ENCODE assay signal across 12 cellular contexts in genomic region chr4:154720123-154720522, GRCh38.
A peak's percentile ranks its signal among the peaks of the same experiment; 100 is the strongest.
DNase-seq lines count a peak whose midpoint lies in the region; ATAC-seq, FAIRE-seq and TF ChIP-seq lines count a peak whose summit lies in the region.
"Had no signal": no experiment of that assay in that cellular context is flagged by ENCODE, and none has a peak within 500 bp of the region (broad histone marks: within the 10 kb centered on the region; RNA-seq: fewer than 3 reads in every experiment).

No MANE protein-coding gene starts in this region.

- peak; percentile 51 for ATAC-seq in GM19043 (IDR thresholded peaks at IDR 0.05; ENCODE audit: low read depth, unreplicated experiment)
- peak; percentile 70 for ATAC-seq in HG02970 (IDR thresholded peaks at IDR 0.05; ENCODE audit: low FRiP score, unreplicated experiment)

- no peak for TF ChIP-seq CTCF in WERI-Rb-1 (IDR thresholded peaks at IDR 0.05; ENCODE audit: low read depth, low read length)

- in situ Hi-C loops in ACHN (cut with HindIII; ENCODE audit: low pct_ligation_motif_present, low pct_unique_long_range_greater_than_20kb, low sequenced_read_pairs): no loop called here

- H3K36me3 ChIP-seq in WERI-Rb-1: no peaks in the 10 kb centered on the region
- H3K36me3 ChIP-seq: SJCRH30 had no signal

- no peak overlapping the region for H3K4me3 ChIP-seq in WERI-Rb-1 (ENCODE audit: low read depth, low read length)
- H3K4me3 ChIP-seq: SJCRH30 had no signal

- DNase-seq in ACHN: peak; percentile 66
- DNase-seq in RCC 7860 (ENCODE audit: low spot score): peak; percentile 83
- no peak for DNase-seq in WERI-Rb-1
- DNase-seq in NCI-H1930 (lab: John Stamatoyannopoulos, UW): no peak
- DNase-seq in GM03348 (ENCODE audit: low spot score): no peak
- DNase-seq in T-helper 9 cell: no peak
- DNase-seq: AML-193, IMR-90, retina, SJCRH30 had no signal

- peak; percentile 90 for FAIRE-seq in RCC 7860 (lab: Jason Lieb, UNC)

- no peaks in the 10 kb centered on the region for H3K9me3 ChIP-seq in WERI-Rb-1 (ENCODE audit: severe bottlenecking)
- H3K9me3 ChIP-seq: SJCRH30 had no signal

- H3K27me3 ChIP-seq in WERI-Rb-1 (ENCODE audit: insufficient read depth, low read depth, severe bottlenecking): no peaks in the 10 kb centered on the region
- H3K27me3 ChIP-seq: SJCRH30 had no signal

- H3K27ac ChIP-seq in WERI-Rb-1: no peak overlapping the region
- H3K27ac ChIP-seq: SJCRH30 had no signal

Comparison
In these comparisons a context has a peak if more than half of its experiments do, and no peak if none do; other contexts are left out.
1. DNase-seq: peak in ACHN (single experiment) and RCC 7860 (single experiment); none in WERI-Rb-1 (single experiment), NCI-H1930 (0 of 2), GM03348 (single experiment) and T-helper 9 cell (single experiment).